ENCODE assay signal across 14 cellular contexts in the genomic region with DNA sequence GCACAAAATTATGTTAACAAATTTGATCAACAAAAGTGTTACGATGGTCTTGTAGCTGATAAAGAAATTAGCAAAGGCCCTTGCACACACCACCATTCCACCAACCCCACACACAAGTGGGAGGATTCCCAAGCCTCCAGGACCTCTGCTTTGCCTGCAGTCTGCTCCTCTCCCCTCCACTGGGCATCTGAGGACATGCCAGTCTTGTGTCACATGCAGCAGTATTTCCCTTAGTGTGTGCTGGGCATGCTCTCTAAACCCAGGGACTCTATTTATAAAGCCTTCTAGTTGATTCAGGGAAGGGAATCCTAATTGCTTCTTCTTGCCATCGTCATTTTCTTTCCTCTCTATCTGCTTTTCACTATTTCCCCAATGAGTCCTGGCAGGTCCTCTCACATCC. TPM values are rescaled to one million over a fixed set of nuclear protein-coding genes. Genes with fewer than 3 reads are reported as not detected.
DNase-seq lines count a peak whose midpoint lies in the region; ATAC-seq, FAIRE-seq and TF ChIP-seq lines count a peak whose summit lies in the region.
"Had no signal": no experiment of that assay in that cellular context is flagged by ENCODE, and none has a peak within 500 bp of the region (broad histone marks: within the 10 kb centered on the region; RNA-seq: fewer than 3 reads in every experiment).

No MANE protein-coding gene starts in this region.

- no peak overlapping the region for H3K4ac ChIP-seq in neuronal stem cell (ENCODE audit: low read length)

- peak; percentile 28 for FAIRE-seq in GM12891 (lab: Jason Lieb, UNC)
- FAIRE-seq: frontal cortex had no signal

- H4K20me1 ChIP-seq in OCI-LY1 (ENCODE audit: insufficient read depth, low read length), result no peaks in the 10 kb centered on the region

- no peaks in the 10 kb centered on the region for H3K79me2 ChIP-seq in OCI-LY1 (ENCODE audit: insufficient read depth, low read length)

- no peak overlapping the region for H2AFZ ChIP-seq in OCI-LY1 (ENCODE audit: low read length)
- no peak overlapping the region for H2AFZ ChIP-seq in neuronal stem cell (ENCODE audit: low read length)

- no peak overlapping the region for H2BK5ac ChIP-seq in neuronal stem cell (ENCODE audit: low read length)

- H3K14ac ChIP-seq in neuronal stem cell (ENCODE audit: low read length), result no peak overlapping the region

- ATAC-seq in HG02798 (IDR thresholded peaks at IDR 0.05; ENCODE audit: poor library complexity, unreplicated experiment), result no peak

- H3K4me2 ChIP-seq in OCI-LY1 (ENCODE audit: low read length) (peak overlapping the region; percentile 3; the same call in 1 of the 2 replicates), neuronal stem cell (ENCODE audit: insufficient read depth, low read length, poor library complexity, severe bottlenecking) (no peak overlapping the region)

- TF ChIP-seq CTCF in OCI-LY1 (IDR thresholded peaks at IDR 0.05; ENCODE audit: low read length) (no peak), lower leg skin (IDR thresholded peaks at IDR 0.05) (no peak)

- H3K79me1 ChIP-seq in neuronal stem cell (ENCODE audit: low read depth, low read length), result no peaks in the 10 kb centered on the region

- no peak overlapping the region for H2BK15ac ChIP-seq in neuronal stem cell (ENCODE audit: low read length)

- H3K9me2 ChIP-seq in OCI-LY1 (ENCODE audit: low read depth, low read length), result no peaks in the 10 kb centered on the region

- no peak overlapping the region for H2BK12ac ChIP-seq in neuronal stem cell (ENCODE audit: low read length)

- no peak for TF ChIP-seq POLR2A in GM12891 (IDR thresholded peaks at IDR 0.05; ENCODE audit: low read depth, low read length)
- no peak for TF ChIP-seq POLR2A in lower leg skin (IDR thresholded peaks at IDR 0.05)

- H4K91ac ChIP-seq in neuronal stem cell (ENCODE audit: low read depth, low read length, poor library complexity), result no peak overlapping the region

- H3K36me3 ChIP-seq in OCI-LY1 (ENCODE audit: insufficient read depth, low read length), result no peaks in the 10 kb centered on the region
- peaks cover 0 to 23% of the 10 kb centered on the region in 2 donors for H3K36me3 ChIP-seq in neuronal stem cell (replicated peaks in 1 of 2; ENCODE audit: control insufficient read depth in 2 of 2, insufficient read depth in 2 of 2, low read length in 2 of 2)
- H3K36me3 ChIP-seq: neutrophil had no signal

- no peak overlapping the region for H3K4me3 ChIP-seq in OCI-LY1 (ENCODE audit: low read depth, low read length, poor library complexity, severe bottlenecking)
- no peak overlapping the region for H3K4me3 ChIP-seq in neuronal stem cell (ENCODE audit: low read length in 2 of 2)
- H3K4me3 ChIP-seq in lower leg skin (ENCODE audit: low read depth, poor library complexity, severe bottlenecking), result no peak overlapping the region
- H3K4me3 ChIP-seq: SJSA1, tibial artery had no signal

- no peaks in the 10 kb centered on the region for H3K9me3 ChIP-seq in OCI-LY1 (ENCODE audit: low read length)
- peaks cover 0 to 2% of the 10 kb centered on the region in 2 donors for H3K9me3 ChIP-seq in neuronal stem cell (replicated peaks in 1 of 2; ENCODE audit: control insufficient read depth in 2 of 2, insufficient read depth in 1 of 2, low read depth in 1 of 2, low read length in 2 of 2)
- H3K9me3 ChIP-seq: neutrophil, SJSA1, tibial artery had no signal

- no peak overlapping the region for H2AK5ac ChIP-seq in neuronal stem cell (ENCODE audit: low read depth, low read length)

- H3K9ac ChIP-seq in OCI-LY1 (ENCODE audit: low read length), result no peak overlapping the region
- no peak overlapping the region for H3K9ac ChIP-seq in neuronal stem cell (ENCODE audit: low read depth, low read length, poor library complexity)

- H3K4me1 ChIP-seq in OCI-LY1 (ENCODE audit: insufficient read depth, low read length, severe bottlenecking), result peaks cover 31% of the 10 kb centered on the region
- peaks cover 0 to 5% of the 10 kb centered on the region in 2 donors for H3K4me1 ChIP-seq in neuronal stem cell (ENCODE audit: control insufficient read depth in 2 of 2, insufficient read depth in 1 of 2, low read depth in 1 of 2, low read length in 2 of 2)
- H3K4me1 ChIP-seq: tibial artery had no signal

- no peaks in the 10 kb centered on the region for H3F3A ChIP-seq in OCI-LY1 (ENCODE audit: insufficient read depth, low read length)

- peak overlapping the region; percentile 31 for H3K27ac ChIP-seq in OCI-LY1 (ENCODE audit: low read depth, low read length, poor library complexity, severe bottlenecking)
- peak overlapping the region; percentile 48 for H3K27ac ChIP-seq in cingulate gyrus (ENCODE audit: low read depth, low read length)
- H3K27ac ChIP-seq in neuronal stem cell (replicated peaks; ENCODE audit: low read length), result no peak overlapping the region
- H3K27ac ChIP-seq: neutrophil, SJSA1, tibial artery had no signal

- no CpG with 5 or more reads among the region's 2 CpGs for WGBS in neuronal stem cell (ENCODE audit: extremely low coverage in 2 of 2, insufficient read length in 2 of 2, insufficient replicate concordance in 1 of 2), 2 donors
- 84 to 88% methylated on average over 2 of the region's 2 CpGs for WGBS in lower leg skin, 2 donors

- H3K27me3 ChIP-seq in OCI-LY1 (ENCODE audit: insufficient read depth, low read length) (no peaks in the 10 kb centered on the region), neuronal stem cell (ENCODE audit: control insufficient read depth in 3 of 3, insufficient read depth in 3 of 3, low read depth in 1 of 3, low read length in 3 of 3) (no peaks in the 10 kb centered on the region)
- H3K27me3 ChIP-seq: neutrophil, SJSA1, tibial artery had no signal

- intact Hi-C loops in lower leg skin (cut with DNase I; ENCODE audit: low total_unique reads), result no loop called here

- H4K8ac ChIP-seq in neuronal stem cell (ENCODE audit: low read depth, low read length), result no peak overlapping the region

- no peak overlapping the region for H3K18ac ChIP-seq in neuronal stem cell (ENCODE audit: low read length)

- no peak overlapping the region for H3K23ac ChIP-seq in neuronal stem cell (ENCODE audit: low read depth, low read length, poor library complexity)

- H2BK120ac ChIP-seq in neuronal stem cell (ENCODE audit: low read depth, low read length), result no peak overlapping the region

- no peak for DNase-seq in GM12891 (ENCODE audit: insufficient read length, low spot score)
- DNase-seq in pons (ENCODE audit: low spot score), result peak; percentile 66
- no peak for DNase-seq in neuronal stem cell (ENCODE audit: low spot score)
- DNase-seq in lower leg skin (ENCODE audit: low spot score in 2 of 2), result no peak
- DNase-seq: GOT3, Kasumi-1, NCI-H1105 treated with DMSO at 0.1 percent for 48 hours, tibial artery had no signal

TF ChIP-seq in GM12891, 5 proteins besides CTCF, POLR2A, EP300 and RAD21:
- TF ChIP-seq POU2F2 (IDR thresholded peaks at IDR 0.05; ENCODE audit: low read depth, low read length) (no peak), PAX5 (IDR thresholded peaks at IDR 0.05; ENCODE audit: insufficient read depth, low read length, severe bottlenecking) (no peak), TAF1 (IDR thresholded peaks at IDR 0.05; ENCODE audit: low read depth, low read length) (no peak), SPI1 (IDR thresholded peaks at IDR 0.05; ENCODE audit: low read depth, low read length) (no peak), POLR2AphosphoS5 (IDR thresholded peaks at IDR 0.05; ENCODE audit: low read depth, low read length) (no peak)
TF ChIP-seq in GM12891: peak in this region for 0.

RNA-seq across cellular contexts. Expression of a gene that starts 53.3 kb away (rescaled TPM):
- polyA plus RNA-seq in GM12891 (2012; ENCODE audit: low read depth, missing spikeins), result 10.2 TPM
- 5.7 TPM for polyA plus RNA-seq in neuronal stem cell (2013, experiment 1 of 2)
- polyA plus RNA-seq in neuronal stem cell (2013, experiment 2 of 2), result 5.0 TPM
- total RNA-seq in lower leg skin, result 10 to 100 TPM; 16.9 to 26.2 (median 21.9) TPM
